ENCODE assay signal across 28 cellular contexts in the genomic region with DNA sequence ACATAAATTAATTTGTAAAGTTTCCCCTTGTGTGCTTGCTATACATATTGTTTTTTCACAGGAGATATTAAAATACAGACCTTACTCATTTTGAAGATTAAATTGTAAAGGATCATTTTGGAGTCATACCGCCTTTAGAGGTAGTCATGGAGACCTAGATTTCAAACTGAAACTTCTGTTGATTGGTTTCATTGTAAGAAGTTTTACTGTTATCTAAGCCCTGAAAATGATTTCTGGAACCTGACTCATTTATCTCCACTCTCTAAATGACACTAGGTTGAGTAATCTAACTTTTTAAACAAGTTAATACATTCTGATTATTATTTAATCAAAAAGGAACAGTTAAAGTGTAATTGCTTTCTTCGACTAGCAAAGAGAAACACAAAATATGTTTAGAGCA.
DNase-seq lines count a peak whose midpoint lies in the region; ATAC-seq, FAIRE-seq and TF ChIP-seq lines count a peak whose summit lies in the region.
"Had no signal": no experiment of that assay in that cellular context is flagged by ENCODE, and none has a peak within 500 bp of the region (broad histone marks: within the 10 kb centered on the region; RNA-seq: fewer than 3 reads in every experiment).

No MANE protein-coding gene starts in this region.

- H3K4me1 ChIP-seq in GM12878 (ENCODE audit: control insufficient read depth, insufficient read depth, low read length) (no peaks in the 10 kb centered on the region), vagina (no peaks in the 10 kb centered on the region)
- H3K4me1 ChIP-seq: esophagus muscularis mucosa, psoas muscle had no signal

- DNase-seq in activated CD4-positive, CD25-positive, alpha-beta regulatory T cell treated with anti-CD3 and anti-CD28 coated beads, Interleukin-2, amount 50 U/mL, for 72 hours: no peak
- DNase-seq in GM12878 (ENCODE audit: low read depth, low spot score): no peak
- DNase-seq in vagina (ENCODE audit: extremely low spot score in 2 of 2): no peak
- no peak for DNase-seq in midbrain (lab: John Stamatoyannopoulos, UW)
- DNase-seq: 8988T; activated CD4-positive, CD25-positive, alpha-beta regulatory T cell; activated naive CD4-positive, alpha-beta T cell treated with anti-CD3 and anti-CD28 coated beads, Interleukin-2, amount 50 U/mL, for 16 hours; activated T-cell treated with anti-CD3 and anti-CD28 coated beads, Interleukin-2, amount 50 U/mL, for 24 hours; AML-193; anterior cingulate cortex; CD8-positive, alpha-beta memory T cell; endodermal cell; foreskin melanocyte; GF-D8; hippocampal formation; immature natural killer cell; NCI-H526; psoas muscle; T-cell had no signal

- no peak for TF ChIP-seq EP300 in GM12878 (IDR thresholded peaks at IDR 0.05; ENCODE audit: borderline replicate concordance in 1 of 2, control insufficient read depth in 1 of 2, low read depth in 2 of 2, low read length in 2 of 2)

- H2AFZ ChIP-seq in GM12878 (ENCODE audit: control insufficient read depth, low read depth, low read length): no peak overlapping the region

- CTCF ChIA-PET in GM12878 (lab: Yijun Ruan, JAX): no interaction called here

- H4K20me1 ChIP-seq in GM12878 (ENCODE audit: control insufficient read depth, insufficient read depth): no peaks in the 10 kb centered on the region

- H3K9ac ChIP-seq in GM12878 (ENCODE audit: control insufficient read depth, insufficient read depth, low read length): no peak overlapping the region

- TF ChIP-seq CTCF in GM12878 (IDR thresholded peaks at IDR 0.05 in 2 of 3, conservative IDR thresholded peaks at IDR 0.05 in 1 of 3; ENCODE audit: control insufficient read depth in 2 of 3, extremely low read depth in 1 of 3, insufficient read depth in 1 of 3, low read depth in 3 of 3, low read length in 3 of 3) (no peak), vagina (IDR thresholded peaks at IDR 0.05) (no peak)

- H3K4me3 ChIP-seq in GM12878 (no peak overlapping the region), vagina (no peak overlapping the region)
- H3K4me3 ChIP-seq: cardiac muscle cell, coronary artery, esophagus muscularis mucosa, psoas muscle had no signal

- POLR2A ChIA-PET in GM12878 (lab: Charles Lee): no interaction called here

- FAIRE-seq in GM12878 (lab: Jason Lieb, UNC): no peak
- FAIRE-seq: GM19239 had no signal

- in situ Hi-C loops in GM12878 (cut with MboI): no loop called here

- TF ChIP-seq POLR2A in GM12878 (IDR thresholded peaks at IDR 0.05; ENCODE audit: low read depth, low read length): no peak
- no peak for TF ChIP-seq POLR2A in vagina (IDR thresholded peaks at IDR 0.05)

- H3K36me3 ChIP-seq in GM12878 (ENCODE audit: control insufficient read depth in 2 of 2, insufficient read depth in 2 of 2, low read length in 1 of 2) (no peaks in the 10 kb centered on the region), vagina (no peaks in the 10 kb centered on the region)
- H3K36me3 ChIP-seq: cardiac muscle cell, esophagus muscularis mucosa, neutrophil had no signal

- H3K27ac ChIP-seq in GM12878 (ENCODE audit: control insufficient read depth, insufficient read depth) (no peak overlapping the region), vagina (no peak overlapping the region)
- H3K27ac ChIP-seq: cardiac muscle cell, coronary artery, esophagus muscularis mucosa, neutrophil, psoas muscle had no signal

- intact Hi-C loops in GM12878 (cut with micrococcal nuclease; ENCODE audit: unreplicated experiment) (loop anchor here (2.0 kb wide), 1 partner anchor 16 kb away; no protein-coding TSS in a partner anchor), vagina (cut with DNase I) (no loop called here)

- H3K9me3 ChIP-seq in GM12878 (replicated peaks; ENCODE audit: control insufficient read depth, insufficient read depth, low read length) (no peaks in the 10 kb centered on the region), vagina (no peaks in the 10 kb centered on the region)
- H3K9me3 ChIP-seq: esophagus muscularis mucosa, neutrophil, psoas muscle had no signal

- H3K79me2 ChIP-seq in GM12878 (ENCODE audit: control insufficient read depth, insufficient read depth, low read length): no peaks in the 10 kb centered on the region

- RAD21 ChIA-PET in GM12878 (lab: Charles Lee; ENCODE audit: unreplicated experiment): no interaction called here

- SMC1A ChIA-PET in GM12878 (lab: Charles Lee; ENCODE audit: uncharacterized antibody, unreplicated experiment): no interaction called here

- 0% methylated on average over 2 of the region's 2 CpGs for WGBS in GM12878 (ENCODE audit: insufficient coverage, insufficient replicate concordance, low lambda C conversion rate, missing lambda C conversion rate)

- H3K4me2 ChIP-seq in GM12878 (ENCODE audit: control insufficient read depth, insufficient read depth): no peak overlapping the region

- BruUV-seq in GM12878 (replicated peaks; lab: Mats Ljungman, UMichigan): no TSS peak

- H3K27me3 ChIP-seq in GM12878 (replicated peaks in 1 of 2; ENCODE audit: control insufficient read depth in 2 of 2, insufficient read depth in 2 of 2, low read length in 1 of 2) (no peaks in the 10 kb centered on the region), vagina (no peaks in the 10 kb centered on the region)
- H3K27me3 ChIP-seq: cardiac muscle cell, esophagus muscularis mucosa, neutrophil had no signal

- TF ChIP-seq RAD21 in GM12878 (IDR thresholded peaks at IDR 0.05; ENCODE audit: insufficient read depth, low read depth, low read length): no peak

- ATAC-seq in activated CD4-positive, CD25-positive, alpha-beta regulatory T cell treated with anti-CD3 and anti-CD28 coated beads, Interleukin-2, amount 50 U/mL, for 24 hours: peak; percentile 76 to 91
- ATAC-seq in GM19351 (IDR thresholded peaks at IDR 0.05; ENCODE audit: unreplicated experiment) (peak; percentile 89), HG03432 (IDR thresholded peaks at IDR 0.05; ENCODE audit: unreplicated experiment) (peak; percentile 94), GM12878 (peak; percentile 83), HG02571 (IDR thresholded peaks at IDR 0.05; ENCODE audit: unreplicated experiment) (no peak)
- ATAC-seq: psoas muscle, T-cell had no signal

TF ChIP-seq in GM12878, 131 proteins besides CTCF, POLR2A, EP300 and RAD21:
- TF ChIP-seq ATF7 (IDR thresholded peaks at IDR 0.05; ENCODE audit: low read depth) (no peak), JUNB (IDR thresholded peaks at IDR 0.05) (peak; percentile 82), BCL11A (IDR thresholded peaks at IDR 0.05; ENCODE audit: low read depth, low read length) (peak; percentile 36; the same call in 1 of the 2 replicates), GABPA (IDR thresholded peaks at IDR 0.05; ENCODE audit: low read depth) (0 out of 2 replicates have a peak, but pooled peaks have one; percentile 18), CHD1 (IDR thresholded peaks at IDR 0.05; ENCODE audit: low read depth, low read length) (no peak), BMI1 (IDR thresholded peaks at IDR 0.05; ENCODE audit: borderline replicate concordance) (peak; percentile 34; the same call in 1 of the 2 replicates), MTA2 (IDR thresholded peaks at IDR 0.05; ENCODE audit: low read depth) (peak; percentile 33; the same call in 1 of the 2 replicates), SMC3 (IDR thresholded peaks at IDR 0.05; ENCODE audit: borderline replicate concordance, low read length) (no peak), NFIC (IDR thresholded peaks at IDR 0.05; ENCODE audit: low read depth, low read length) (0 out of 2 replicates have a peak, but pooled peaks have one; percentile 31)
